Comparison of ENCODE assay signal across 8 cellular contexts in the genomic region with DNA sequence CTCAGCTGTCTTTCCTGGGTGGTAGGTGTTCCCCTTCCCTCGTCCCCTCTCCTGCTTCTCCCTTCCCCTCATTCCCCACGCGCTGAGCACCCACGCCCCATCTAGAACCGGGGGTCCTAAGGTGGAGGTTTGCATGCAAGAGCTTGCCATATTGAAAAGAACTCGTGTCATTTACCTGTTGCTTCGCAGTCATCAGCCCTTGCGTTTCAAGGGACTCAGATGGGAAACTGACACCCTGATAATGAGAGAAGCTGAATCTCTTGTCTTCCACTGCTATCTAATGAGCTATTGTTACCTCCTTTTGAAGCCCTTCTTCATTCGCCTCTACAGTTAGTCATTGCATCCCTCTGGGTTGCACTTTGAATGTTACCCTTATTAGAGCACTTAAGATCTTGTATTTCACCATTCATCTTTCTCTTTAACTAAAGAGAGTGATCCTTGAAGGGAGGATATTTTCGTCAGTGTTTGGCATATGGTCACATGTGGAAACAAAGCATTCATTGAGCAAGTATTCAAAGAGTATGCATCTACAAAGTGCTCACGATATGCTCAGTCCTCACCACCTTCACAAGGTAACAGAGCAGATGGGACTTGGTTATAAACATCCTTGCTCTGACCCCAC. TPM values are rescaled to one million over a fixed set of nuclear protein-coding genes. Genes with fewer than 3 reads are reported as not detected.
DNase-seq lines count a peak whose midpoint lies in the region; ATAC-seq and TF ChIP-seq lines count a peak whose summit lies in the region.
"Had no signal": no experiment of that assay in that cellular context is flagged by ENCODE, and none has a peak within 500 bp of the region (broad histone marks: within the 10 kb centered on the region; RNA-seq: fewer than 3 reads in every experiment).

No MANE protein-coding gene starts in this region.

- H3K4me3 ChIP-seq in H7 (ENCODE audit: insufficient read depth, low read depth, low read length) (peak overlapping the region; percentile 68), WI38 (ENCODE audit: low read depth, low read length) (peak overlapping the region; percentile 68), iPS-18c (ENCODE audit: insufficient read depth, low read depth, low read length) (peak overlapping the region; percentile 76; the same call in 1 of the 2 replicates), subcutaneous abdominal adipose tissue (ENCODE audit: low read depth in 1 of 5, low read length in 5 of 5) (peak overlapping the region; percentile 41 to 85 (median 81))

- no peak overlapping the region for H3K27ac ChIP-seq in subcutaneous abdominal adipose tissue (ENCODE audit: low read depth, low read length)

- no peak for DNase-seq in H7
- no peak for DNase-seq in nucleus accumbens (lab: John Stamatoyannopoulos, UW)
- DNase-seq in NCI-H2227 (lab: John Stamatoyannopoulos, UW; ENCODE audit: unreplicated experiment), result no peak
- DNase-seq: NCI-H1092 treated with DMSO at 0.1 percent for 48 hours had no signal

- H3K9ac ChIP-seq in subcutaneous abdominal adipose tissue (ENCODE audit: low read length in 5 of 5), result peak overlapping the region in 3 of 5 donors; percentile 21 to 55 (median 42)

- peaks cover 3% of the 10 kb centered on the region for H3K9me3 ChIP-seq in iPS-18c (ENCODE audit: control insufficient read depth, insufficient read depth, low read length)
- no peaks in the 10 kb centered on the region for H3K9me3 ChIP-seq in subcutaneous abdominal adipose tissue (ENCODE audit: control insufficient read depth in 5 of 5, low read length in 5 of 5)

- peaks cover 2 to 15% (median 11%) of the 10 kb centered on the region in 5 donors for H3K4me1 ChIP-seq in subcutaneous abdominal adipose tissue (ENCODE audit: control insufficient read depth in 5 of 5, insufficient read depth in 5 of 5, low read length in 5 of 5)

- peaks cover 37% of the 10 kb centered on the region for H3K27me3 ChIP-seq in H7 (ENCODE audit: control insufficient read depth, insufficient read depth, low read length)
- peaks cover 0 to 18% (median 5%) of the 10 kb centered on the region in 5 donors for H3K27me3 ChIP-seq in subcutaneous abdominal adipose tissue (ENCODE audit: control insufficient read depth in 5 of 5, insufficient read depth in 4 of 5, low read length in 5 of 5)

- no peak for ATAC-seq in HG03378 (IDR thresholded peaks at IDR 0.05; ENCODE audit: unreplicated experiment)

- H3K36me3 ChIP-seq in H7 (replicated peaks; ENCODE audit: control insufficient read depth, insufficient read depth, low read length), result no peaks in the 10 kb centered on the region
- no peaks in the 10 kb centered on the region for H3K36me3 ChIP-seq in subcutaneous abdominal adipose tissue (ENCODE audit: control insufficient read depth in 5 of 5, insufficient read depth in 5 of 5, low read length in 5 of 5)

- TF ChIP-seq CTCF in WI38 (IDR thresholded peaks at IDR 0.05; ENCODE audit: low read depth, low read length), result no peak

RNA-seq across cellular contexts. Expression of gene ARL9, which starts 25.7 kb away (rescaled TPM):
- total RNA-seq in H7 (2014; rRNA removed; shearing (Covaris generic)), result not detected in 2 replicates
